17 cellular contexts compared by ENCODE assay signal in the genomic region with DNA sequence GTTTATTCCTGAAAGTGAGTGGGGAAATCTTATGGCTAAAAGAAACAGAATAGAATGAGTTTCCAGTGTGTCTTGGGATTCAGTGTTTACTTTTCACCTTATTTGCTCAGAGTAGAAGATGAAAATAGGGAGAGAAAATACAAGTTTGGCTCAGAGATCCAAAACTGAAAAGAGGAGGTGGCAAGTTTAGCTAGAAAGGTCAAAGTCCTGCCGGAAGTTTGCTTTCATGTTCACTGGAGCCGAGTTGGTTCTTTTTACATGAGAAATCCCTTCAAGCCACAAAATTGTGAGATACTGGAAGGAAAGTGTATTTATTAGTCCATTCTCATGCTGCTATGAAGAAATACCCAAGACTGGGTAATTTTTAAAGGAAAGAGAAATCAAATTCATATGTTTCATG.
DNase-seq lines count a peak whose midpoint lies in the region; ATAC-seq and TF ChIP-seq lines count a peak whose summit lies in the region.
"Had no signal": no experiment of that assay in that cellular context is flagged by ENCODE, and none has a peak within 500 bp of the region (broad histone marks: within the 10 kb centered on the region; RNA-seq: fewer than 3 reads in every experiment).

No MANE protein-coding gene starts in this region.

- H3K4me3 Mint-ChIP-seq in mesothelial cell of epicardium: no peak overlapping the region
- H3K4me3 Mint-ChIP-seq: CD4-positive, alpha-beta T cell; IgD-negative memory B cell had no signal

- H3K36me3 ChIP-seq in MM.1S (replicated peaks; ENCODE audit: insufficient read depth, low read length): no peaks in the 10 kb centered on the region
- H3K36me3 ChIP-seq: HAP-1 had no signal

- H3F3A ChIP-seq in MM.1S (ENCODE audit: insufficient read depth, low read length): no peaks in the 10 kb centered on the region

- H3K79me2 ChIP-seq in MM.1S (ENCODE audit: low read length): no peaks in the 10 kb centered on the region

- ATAC-seq in GM19463 (IDR thresholded peaks at IDR 0.05; ENCODE audit: unreplicated experiment): peak; percentile 63
- no peak for ATAC-seq in GM18861 (IDR thresholded peaks at IDR 0.05; ENCODE audit: unreplicated experiment)
- no peak for ATAC-seq in GM18858 (IDR thresholded peaks at IDR 0.05; ENCODE audit: unreplicated experiment)

- peak overlapping the region; percentile 46; the same call in 1 of the 2 replicates for H3K4me2 ChIP-seq in MM.1S (ENCODE audit: low read depth, low read length)

- no peaks in the 10 kb centered on the region for H3K36me3 Mint-ChIP-seq in mesothelial cell of epicardium

- no peaks in the 10 kb centered on the region for H3K27me3 Mint-ChIP-seq in mesothelial cell of epicardium (ENCODE audit: low read depth)
- H3K27me3 Mint-ChIP-seq: CD4-positive, alpha-beta T cell; IgD-negative memory B cell had no signal

- H3K4me1 ChIP-seq in MM.1S (ENCODE audit: low read length): peaks cover 11% of the 10 kb centered on the region; the same call in 1 of the 2 replicates
- H3K4me1 ChIP-seq: Caco-2, HAP-1 had no signal

- no peaks in the 10 kb centered on the region for H3K9me3 ChIP-seq in MM.1S (replicated peaks; ENCODE audit: insufficient read depth, low read length)
- H3K9me3 ChIP-seq: Caco-2, HAP-1 had no signal

- no peak overlapping the region for H3K27ac ChIP-seq in MM.1S (ENCODE audit: low read length)
- H3K27ac ChIP-seq: C4-2B, GM23248 had no signal

- H3K4me3 ChIP-seq in MM.1S (ENCODE audit: low read length): no peak overlapping the region
- H3K4me3 ChIP-seq: GM23248, HAP-1 had no signal

- peaks cover 4% of the 10 kb centered on the region for H3K4me1 Mint-ChIP-seq in mesothelial cell of epicardium

- TF ChIP-seq CTCF in MM.1S (IDR thresholded peaks at IDR 0.05; ENCODE audit: low read length) (no peak), mesothelial cell of epicardium (IDR thresholded peaks at IDR 0.05; ENCODE audit: unreplicated experiment) (no peak)

- no peaks in the 10 kb centered on the region for H4K20me1 ChIP-seq in MM.1S (ENCODE audit: insufficient read depth, low read length)

- peak overlapping the region; percentile 72 for H3K27ac Mint-ChIP-seq in mesothelial cell of epicardium
- H3K27ac Mint-ChIP-seq: CD4-positive, alpha-beta T cell; IgD-negative memory B cell had no signal

- no peak overlapping the region for H2AFZ ChIP-seq in MM.1S (ENCODE audit: low read length)
- H2AFZ ChIP-seq: GM23248 had no signal

- no peaks in the 10 kb centered on the region for H3K9me2 ChIP-seq in MM.1S (replicated peaks; ENCODE audit: insufficient read depth, low read length)

- H3K9ac ChIP-seq in MM.1S (ENCODE audit: low read length): no peak overlapping the region
- H3K9ac ChIP-seq: GM23248 had no signal

- H3K9me3 Mint-ChIP-seq in mesothelial cell of epicardium: peaks cover 35% of the 10 kb centered on the region

- H3K27me3 ChIP-seq in MM.1S (replicated peaks; ENCODE audit: insufficient read depth, low read length): no peaks in the 10 kb centered on the region

- DNase-seq in MM.1S (peak; percentile 25), kidney tubule cell (ENCODE audit: low spot score) (peak; percentile 3), mesothelial cell of epicardium (ENCODE audit: low spot score in 2 of 2, unreplicated experiment in 2 of 2) (no peak), nucleus accumbens (lab: John Stamatoyannopoulos, UW) (no peak), AG08395 (ENCODE audit: low spot score) (no peak)
- DNase-seq: Caco-2; CD4-positive, alpha-beta T cell; DMS79 treated with DMSO at 0.1 percent for 48 hours; GF-D8; GM23248; KBM-7 had no signal

Comparison
In these comparisons a context has a peak if more than half of its experiments do, and no peak if none do; other contexts are left out.
1. DNase-seq: peak in MM.1S (single experiment) and kidney tubule cell (single experiment); none in mesothelial cell of epicardium (0 of 2), nucleus accumbens (0 of 56) and AG08395 (single experiment).